In the genomic region with DNA sequence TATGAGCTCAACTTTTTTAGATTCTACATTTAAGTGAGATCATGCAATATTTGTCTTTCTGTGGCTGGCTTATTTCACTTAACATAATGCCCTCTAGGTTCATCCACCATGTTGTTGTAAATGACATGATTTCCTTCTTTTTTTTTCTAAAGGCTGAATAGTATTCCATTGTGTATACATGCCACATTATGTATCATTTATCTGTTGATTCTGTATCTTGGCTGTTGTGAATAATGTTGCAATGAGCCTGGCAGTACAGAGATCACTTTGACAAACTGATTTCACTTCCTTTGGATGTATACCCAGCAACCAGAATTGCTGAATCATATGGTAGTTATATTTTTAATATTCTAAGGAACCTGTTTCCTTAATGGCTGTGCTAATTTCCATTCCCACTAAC, we compare ENCODE assay signal across 28 cellular contexts. TPM values are rescaled to one million over a fixed set of nuclear protein-coding genes. Genes with fewer than 3 reads are reported as not detected.
A peak's percentile ranks its signal among the peaks of the same experiment; 100 is the strongest.
DNase-seq lines count a peak whose midpoint lies in the region; ATAC-seq, FAIRE-seq and TF ChIP-seq lines count a peak whose summit lies in the region.
"Had no signal": no experiment of that assay in that cellular context is flagged by ENCODE, and none has a peak within 500 bp of the region (broad histone marks: within the 10 kb centered on the region; RNA-seq: fewer than 3 reads in every experiment).

No MANE protein-coding gene starts in this region.

- H3K4me1 ChIP-seq in A549: peaks cover 5% of the 10 kb centered on the region
- H3K4me1 ChIP-seq in liver (ENCODE audit: control insufficient read depth in 4 of 4, insufficient read depth in 4 of 4, low read length in 3 of 4): peaks cover 0 to 2% (median 0%) of the 10 kb centered on the region in 4 donors

- H3K9me3 ChIP-seq in A549 (no peaks in the 10 kb centered on the region), liver (ENCODE audit: control insufficient read depth in 4 of 4, low read length in 3 of 4) (no peaks in the 10 kb centered on the region)
- H3K9me3 ChIP-seq: MG63, SJSA1 had no signal

- TF ChIP-seq CTCF in A549 (IDR thresholded peaks at IDR 0.05) (no peak), HFFc6 (IDR thresholded peaks at IDR 0.05) (no peak), liver (IDR thresholded peaks at IDR 0.05; ENCODE audit: low read depth, low read length, missing input control) (no peak)

- POLR2A ChIA-PET in A549 (lab: Yijun Ruan, JAX): interaction anchor here (0.6 kb wide), 1 partner anchor 84 kb away, joined by 3 read pairs; no protein-coding TSS in a partner anchor

- no peak for TF ChIP-seq POLR2A in A549 (IDR thresholded peaks at IDR 0.05; ENCODE audit: low read length)

- no peaks in the 10 kb centered on the region for H3K27me3 ChIP-seq in liver (ENCODE audit: control insufficient read depth in 4 of 4, insufficient read depth in 4 of 4, low read length in 3 of 4)
- H3K27me3 ChIP-seq: BLaER1, MG63, SJSA1 had no signal

- no peak for TF ChIP-seq EP300 in A549 (IDR thresholded peaks at IDR 0.05)

- no peak overlapping the region for H3K4me2 ChIP-seq in A549
- H3K4me2 ChIP-seq: BLaER1 had no signal

- H3K27me3 Mint-ChIP-seq in HFFc6 (ENCODE audit: insufficient read depth): no peaks in the 10 kb centered on the region; the same call in none of the 2 replicates
- no peaks in the 10 kb centered on the region for H3K27me3 Mint-ChIP-seq in dendritic cell treated with granulocyte-macrophage colony-stimulating factor and Interleukin-4, amounts not matched to agents 40 ng/mL and 50 ng/mL, for 4 days
- H3K27me3 Mint-ChIP-seq: CD4-positive, alpha-beta memory T cell had no signal

- peaks cover 2 to 10% (median 6%) of the 10 kb centered on the region in 4 donors for H3K36me3 ChIP-seq in liver (ENCODE audit: control insufficient read depth in 4 of 4, insufficient read depth in 3 of 4, low read depth in 1 of 4, low read length in 3 of 4)

- ATAC-seq in A549: no peak
- ATAC-seq in HG03354 (IDR thresholded peaks at IDR 0.05; ENCODE audit: poor library complexity, severe bottlenecking, unreplicated experiment): no peak
- ATAC-seq in HG03039 (IDR thresholded peaks at IDR 0.05; ENCODE audit: unreplicated experiment): no peak
- ATAC-seq: HCT116 had no signal

- intact Hi-C loops in dendritic cell treated with granulocyte-macrophage colony-stimulating factor and Interleukin-4, amounts not matched to agents 40 ng/mL and 50 ng/mL, for 4 days (cut with micrococcal nuclease): no loop called here

- peak overlapping the region; percentile 9; the same call in 1 of the 2 replicates for H3K27ac Mint-ChIP-seq in HFFc6
- peak overlapping the region; percentile 81 for H3K27ac Mint-ChIP-seq in dendritic cell treated with granulocyte-macrophage colony-stimulating factor and Interleukin-4, amounts not matched to agents 40 ng/mL and 50 ng/mL, for 4 days

- DNase-seq in A549 (ENCODE audit: low read depth in 1 of 2, low spot score in 1 of 2): no peak
- DNase-seq in HFFc6: no peak
- DNase-seq in urothelium cell line (ENCODE audit: low spot score): no peak
- DNase-seq: CD4-positive, alpha-beta memory T cell; COR-L47; DMS53; KG1; MG63; NCI-H1092; NCI-H1417 treated with DMSO at 0.1 percent for 48 hours; NCI-H1694 treated with DMSO at 0.1 percent for 48 hours; NCI-H2081 treated with DMSO at 0.1 percent for 48 hours; NCI-H2171; NCI-H226; NCI-H510A; NCI-H69; Right ventricle myocardium superior; RPMI8226 had no signal

- TF ChIP-seq RAD21 in A549 (conservative IDR thresholded peaks at IDR 0.05 in 1 of 2, IDR thresholded peaks at IDR 0.05 in 1 of 2) (no peak), liver (IDR thresholded peaks at IDR 0.05) (no peak)

- H3K36me3 Mint-ChIP-seq in HFFc6 (ENCODE audit: low read depth): peaks cover 39% of the 10 kb centered on the region
- peaks cover 39% of the 10 kb centered on the region for H3K36me3 Mint-ChIP-seq in dendritic cell treated with granulocyte-macrophage colony-stimulating factor and Interleukin-4, amounts not matched to agents 40 ng/mL and 50 ng/mL, for 4 days (ENCODE audit: low read depth)

- H3K9ac ChIP-seq in liver (ENCODE audit: low read depth in 1 of 2, low read length in 2 of 2): no peak overlapping the region
- H3K9ac ChIP-seq: BLaER1 had no signal

- H3K4me3 ChIP-seq in A549: no peak overlapping the region
- H3K4me3 ChIP-seq in liver (ENCODE audit: low read depth in 1 of 3, low read length in 3 of 3): no peak overlapping the region
- H3K4me3 ChIP-seq: BLaER1, MG63, SJSA1 had no signal

- H3K9me3 Mint-ChIP-seq in HFFc6: no peaks in the 10 kb centered on the region
- H3K9me3 Mint-ChIP-seq in dendritic cell treated with granulocyte-macrophage colony-stimulating factor and Interleukin-4, amounts not matched to agents 40 ng/mL and 50 ng/mL, for 4 days: no peaks in the 10 kb centered on the region
- H3K9me3 Mint-ChIP-seq: CD4-positive, alpha-beta memory T cell had no signal

- FAIRE-seq in A549 (lab: Jason Lieb, UNC) (peak; percentile 18), urothelium cell line (lab: Jason Lieb, UNC) (no peak)
- FAIRE-seq: H1, HTR-8/SVneo had no signal

- peaks cover 38% of the 10 kb centered on the region for H3K4me1 Mint-ChIP-seq in HFFc6 (ENCODE audit: low read depth)
- H3K4me1 Mint-ChIP-seq in dendritic cell treated with granulocyte-macrophage colony-stimulating factor and Interleukin-4, amounts not matched to agents 40 ng/mL and 50 ng/mL, for 4 days (ENCODE audit: low read depth): peaks cover 55% of the 10 kb centered on the region

- CTCF ChIA-PET in A549 (lab: Yijun Ruan, JAX): interaction anchor here (1.0 to 1.6 kb wide), 2 partner anchors 13 to 38 kb away, joined by 3 read pairs; no protein-coding TSS in a partner anchor

- H3K4me3 Mint-ChIP-seq in HFFc6: no peak overlapping the region
- no peak overlapping the region for H3K4me3 Mint-ChIP-seq in dendritic cell treated with granulocyte-macrophage colony-stimulating factor and Interleukin-4, amounts not matched to agents 40 ng/mL and 50 ng/mL, for 4 days
- H3K4me3 Mint-ChIP-seq: CD4-positive, alpha-beta memory T cell had no signal

- H3K27ac ChIP-seq in A549 (no peak overlapping the region), liver (ENCODE audit: low read depth in 1 of 2, low read length in 2 of 2) (no peak overlapping the region)
- H3K27ac ChIP-seq: BLaER1, SJSA1 had no signal

TF ChIP-seq in A549, 52 proteins besides CTCF, POLR2A, EP300 and RAD21 (continues in another document):
- TF ChIP-seq ZFP36 (IDR thresholded peaks at IDR 0.05; ENCODE audit: borderline replicate concordance, partially characterized antibody) (no peak), HDAC2 (IDR thresholded peaks at IDR 0.05) (no peak), CHD2 (IDR thresholded peaks at IDR 0.05; ENCODE audit: low read length, partially characterized antibody) (no peak), CEBPB (IDR thresholded peaks at IDR 0.05) (no peak), MAFK (IDR thresholded peaks at IDR 0.05; ENCODE audit: partially characterized antibody) (no peak)
- TF ChIP-seq, protein P1, sequence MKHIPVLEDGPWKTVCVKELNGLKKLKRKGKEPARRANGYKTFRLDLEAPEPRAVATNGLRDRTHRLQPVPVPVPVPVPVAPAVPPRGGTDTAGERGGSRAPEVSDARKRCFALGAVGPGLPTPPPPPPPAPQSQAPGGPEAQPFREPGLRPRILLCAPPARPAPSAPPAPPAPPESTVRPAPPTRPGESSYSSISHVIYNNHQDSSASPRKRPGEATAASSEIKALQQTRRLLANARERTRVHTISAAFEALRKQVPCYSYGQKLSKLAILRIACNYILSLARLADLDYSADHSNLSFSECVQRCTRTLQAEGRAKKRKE (CRISPR knock-in tag; IDR thresholded peaks at IDR 0.05; ENCODE audit: low read depth): no peak

TF ChIP-seq in liver, 16 proteins besides CTCF, POLR2A, EP300 and RAD21:
- peak; percentile 7 to 12 for TF ChIP-seq HNF4A (conservative IDR thresholded peaks at IDR 0.05)
- no peak for TF ChIP-seq RXRA (IDR thresholded peaks at IDR 0.05)

RNA-seq across cellular contexts. Expression of a gene that starts 19.1 kb away (rescaled TPM):
- polyA plus RNA-seq in A549 (2011; rRNA removed) (15.7 and 16.8 TPM in 2 replicates), A549 (2017; fragmentation: RNase III; extraction: RNeasy Plus Mini Kit Qiagen cat#74134 plus additional on column Dnase treatment) (8.3 to 11.0 TPM (median 9.8 TPM) in 3 replicates), liver (1 to 10 TPM; 1.9 to 3.4 TPM)
- 7.5 and 10.0 TPM in 2 replicates for polyA plus RNA-seq in A549 (2012; cell fraction: cytosol; rRNA removed)
- 13.0 and 15.3 TPM in 2 replicates for polyA plus RNA-seq in A549 (2012; cell fraction: nucleus; rRNA removed)
- polyA minus RNA-seq in A549 (2011; rRNA and poly(A)+ RNA removed): 36.3 and 37.7 TPM in 2 replicates
- total RNA-seq in HFFc6 (2021; fragmentation: NEBNext Ultra II Directional; extraction: Animal tissue kit (Norgen Biotek cat#: 25700)): 10 to 100 TPM; 15.3 to 20.5 (median 18.5) TPM
- total RNA-seq in liver: 1 to 10 TPM; 6.4 to 7.1 TPM

RNA-seq across cellular contexts. Expression of a gene that starts 48.6 kb away (rescaled TPM):
- polyA plus RNA-seq in A549 (2011; rRNA removed) (0.34 and 0.40 TPM in 2 replicates), A549 (2017; fragmentation: RNase III; extraction: RNeasy Plus Mini Kit Qiagen cat#74134 plus additional on column Dnase treatment) (0.13 to 0.14 TPM (median 0.13 TPM) in 3 replicates), liver (not detected)
- 0.09 and 0.12 TPM in 2 replicates for polyA plus RNA-seq in A549 (2012; cell fraction: cytosol; rRNA removed)
- polyA plus RNA-seq in A549 (2012; cell fraction: nucleus; rRNA removed): 0.08 and 0.17 TPM in 2 replicates
- polyA minus RNA-seq in A549 (2011; rRNA and poly(A)+ RNA removed): 0.17 and 0.39 TPM in 2 replicates
- not detected for total RNA-seq in HFFc6 (2021; fragmentation: NEBNext Ultra II Directional; extraction: Animal tissue kit (Norgen Biotek cat#: 25700))
- total RNA-seq in liver: under 1 TPM in 1 of 2 donors, not detected in 1; 0.14 TPM
- total RNA-seq: CD4-positive, alpha-beta memory T cell; SJSA1 had no signal
- polyA plus RNA-seq: AG04450 had no signal
